In genomic region chr5:144030904-144031303, GRCh38 we compare ENCODE assay signal across 21 cellular contexts.
"Had no signal": no experiment of that assay in that cellular context is flagged by ENCODE, and none has a peak within 500 bp of the region (broad histone marks: within the 10 kb centered on the region; RNA-seq: fewer than 3 reads in every experiment).

No MANE protein-coding gene starts in this region.

- H3K4me3 ChIP-seq: PC-9, SJCRH30, SK-N-MC had no signal

- H3K27me3 ChIP-seq: SJCRH30 had no signal

- DNase-seq: Karpas-422, KBM-7, NCI-H1048, NCI-H1092 treated with DMSO at 0.1 percent for 48 hours, NCI-H1694 treated with DMSO at 0.1 percent for 48 hours, NCI-H187 treated with DMSO at 0.1 percent for 48 hours, NCI-H2029, NCI-H2171 treated with DMSO at 0.1 percent for 48 hours, NCI-H2227 treated with DMSO at 0.1 percent for 48 hours, NCI-H345, NCI-H510A treated with DMSO at 0.1 percent for 48 hours, NCI-H524 treated with DMSO at 0.1 percent for 48 hours, NCI-H526 treated with DMSO at 0.1 percent for 48 hours, PC-9, SHP77, SIG-M5, SJCRH30 had no signal

- ATAC-seq: Panc1, Right ventricle myocardium inferior, SK-N-SH treated with all-trans-retinoic acid at 6 μM for 48 hours had no signal

- H3K9me3 ChIP-seq: SJCRH30 had no signal

- H3K36me3 ChIP-seq: SJCRH30 had no signal
